ENCODE assay signal across 8 cellular contexts in genomic region chr9:74953235-74953741, GRCh38. TPM values are rescaled to one million over a fixed set of nuclear protein-coding genes. Genes with fewer than 3 reads are reported as not detected.
DNase-seq lines count a peak whose midpoint lies in the region; ATAC-seq and TF ChIP-seq lines count a peak whose summit lies in the region.

No MANE protein-coding gene starts in this region.

- H3K9me3 ChIP-seq in right lobe of liver (no peaks in the 10 kb centered on the region), tibial artery (no peaks in the 10 kb centered on the region)

- DNase-seq in SIG-M5 treated with dmso at 0.1 percent for 504 hours (lab: John Stamatoyannopoulos, UW; ENCODE audit: unreplicated experiment) = peak; percentile 24
- no peak for DNase-seq in SIG-M5 (lab: John Stamatoyannopoulos, UW)
- DNase-seq in astrocyte of the cerebellum (ENCODE audit: low read depth) = no peak
- no peak for DNase-seq in right lobe of liver
- DNase-seq in tibial artery = no peak
- no peak for DNase-seq in middle frontal gyrus (ENCODE audit: extremely low spot score, low spot score)
- DNase-seq in NCI-H226 = no peak

- in situ Hi-C loops in astrocyte of the cerebellum (cut with HindIII; ENCODE audit: low sequenced_read_pairs) = no loop called here

- peak overlapping the region in 2 of 3 donors; percentile 94 for H3K27ac ChIP-seq in right lobe of liver
- H3K27ac ChIP-seq in tibial artery = peak overlapping the region; percentile 98

- H3K36me3 ChIP-seq in right lobe of liver = no peaks in the 10 kb centered on the region
- H3K36me3 ChIP-seq in tibial artery = no peaks in the 10 kb centered on the region

- intact Hi-C loops in right lobe of liver (cut with DNase I) = no loop called here
- intact Hi-C loops in tibial artery (cut with DNase I; ENCODE audit: low total_unique reads) = loop anchor here (5.0 kb wide), 2 partner anchors 74 to 134 kb away; partner anchors contain the start of genes CARNMT1, NMRK1 and OSTF1

- no peaks in the 10 kb centered on the region for H3K4me1 ChIP-seq in right lobe of liver
- H3K4me1 ChIP-seq in tibial artery = peaks cover 0 to 7% (median 3%) of the 10 kb centered on the region in 4 donors

- TF ChIP-seq CTCF in astrocyte of the cerebellum (IDR thresholded peaks at IDR 0.05; ENCODE audit: low read depth, low read length, missing control alignments) (no peak), right lobe of liver (IDR thresholded peaks at IDR 0.05) (no peak), tibial artery (IDR thresholded peaks at IDR 0.05) (no peak)

- 44% methylated on average over 5 of the region's 7 CpGs for WGBS in right lobe of liver (ENCODE audit: insufficient coverage, low coverage, low lambda C conversion rate, missing lambda C conversion rate)

- ATAC-seq in HG03520 (IDR thresholded peaks at IDR 0.05; ENCODE audit: unreplicated experiment) = peak; percentile 0
- no peak for ATAC-seq in right lobe of liver

- TF ChIP-seq POLR2A in right lobe of liver (IDR thresholded peaks at IDR 0.05) = no peak

- H3K4me3 ChIP-seq in astrocyte of the cerebellum (ENCODE audit: low read depth, low read length) (peak overlapping the region; percentile 93), right lobe of liver (peak overlapping the region; percentile 78 to 93 (median 91)), tibial artery (peak overlapping the region; percentile 89 to 93)

- H3K27me3 ChIP-seq in right lobe of liver (no peaks in the 10 kb centered on the region), tibial artery (no peaks in the 10 kb centered on the region)

RNA-seq across cellular contexts. Expression of gene C9orf40, which starts 0.6 kb away (rescaled TPM):
- 1 to 10 TPM; 1.6 to 4.0 (median 3.0) TPM for total RNA-seq in right lobe of liver
